8 cellular contexts compared by ENCODE assay signal in the genomic region with DNA sequence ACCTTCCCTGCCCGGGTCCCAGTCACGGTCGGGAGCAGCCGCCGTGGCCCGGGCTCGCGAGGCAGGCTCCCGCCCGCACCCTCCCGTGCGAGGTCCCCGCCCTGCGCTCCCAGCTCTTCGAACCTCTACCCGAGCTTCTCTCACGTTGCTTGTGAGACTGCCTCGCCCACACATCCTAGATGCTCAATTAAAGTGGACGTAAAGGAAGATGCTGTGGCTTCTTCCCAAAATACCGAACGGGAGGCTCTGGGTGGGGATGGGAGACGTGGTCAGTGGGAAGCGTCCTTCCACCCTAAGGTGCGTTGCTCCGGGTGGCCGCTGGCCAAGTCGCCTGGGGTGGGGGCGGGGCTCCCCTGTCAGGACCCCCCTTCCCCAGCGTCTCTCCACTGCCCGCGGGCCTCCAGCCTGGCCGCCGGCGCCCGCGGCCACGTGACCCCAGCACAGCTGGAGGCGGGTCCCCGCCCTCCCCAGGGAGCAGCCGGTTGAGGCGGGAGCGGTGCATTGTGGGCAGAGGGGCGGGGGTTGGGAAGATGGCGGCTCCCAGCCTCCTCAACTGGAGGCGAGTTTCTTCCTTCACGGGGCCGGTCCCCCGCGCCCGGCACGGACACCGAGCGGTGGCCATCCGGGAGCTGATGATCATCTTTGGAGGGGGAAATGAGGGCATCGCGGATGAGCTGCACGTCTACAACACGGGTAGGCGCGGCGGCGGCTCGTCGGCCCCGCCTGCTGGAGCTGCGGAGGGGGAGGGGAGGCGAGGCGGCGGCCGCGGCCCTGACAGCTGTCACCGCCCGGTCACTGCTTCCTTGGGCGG. TPM values are rescaled to one million over a fixed set of nuclear protein-coding genes. Genes with fewer than 3 reads are reported as not detected.
DNase-seq lines count a peak whose midpoint lies in the region; ATAC-seq and TF ChIP-seq lines count a peak whose summit lies in the region.

A gene (plus strand): TSS at position 501 of the 811 bp plus-strand sequence. CDS start 30 bp downstream, at position 531.

- H3K4me1 Mint-ChIP-seq in natural killer cell treated with Interleukin-12 subunit alpha and Interleukin-12 subunit beta and Interleukin-15 and Interleukin-18, amount 100 ng/mL, for 72 hours (ENCODE audit: low read depth in 2 of 2), result peaks cover 14 to 23% of the 10 kb centered on the region in 2 donors

- H3K27ac Mint-ChIP-seq in natural killer cell treated with Interleukin-12 subunit alpha and Interleukin-12 subunit beta and Interleukin-15 and Interleukin-18, amount 100 ng/mL, for 72 hours, result peak within 1 kb of the TSS; percentile 71 to 86

- no peaks in the 10 kb centered on the region for H3K9me3 ChIP-seq in Peyer's patch

- no peaks in the 10 kb centered on the region for H3K36me3 Mint-ChIP-seq in natural killer cell treated with Interleukin-12 subunit alpha and Interleukin-12 subunit beta and Interleukin-15 and Interleukin-18, amount 100 ng/mL, for 72 hours

- peak; percentile 33 to 55 for TF ChIP-seq POLR2A in Peyer's patch (IDR thresholded peaks at IDR 0.05)

- TF ChIP-seq CTCF in Peyer's patch (IDR thresholded peaks at IDR 0.05) (no peak), fibroblast of mammary gland (conservative IDR thresholded peaks at IDR 0.05; ENCODE audit: control insufficient read depth, insufficient read depth, low read depth, low read length) (no peak)

- peaks cover 0 to 13% (median 0%) of the 10 kb centered on the region in 4 donors for H3K4me1 ChIP-seq in Peyer's patch

- H3K27ac ChIP-seq in Peyer's patch, result peak within 1 kb of the TSS; percentile 72 to 89 (median 86)

- H3K36me3 ChIP-seq in Peyer's patch, result peaks cover 0 to 6% (median 0%) of the 10 kb centered on the region in 3 donors

- H3K9me3 Mint-ChIP-seq in natural killer cell treated with Interleukin-12 subunit alpha and Interleukin-12 subunit beta and Interleukin-15 and Interleukin-18, amount 100 ng/mL, for 72 hours, result no peaks in the 10 kb centered on the region

- no peaks in the 10 kb centered on the region for H3K27me3 ChIP-seq in Peyer's patch

- DNase-seq in DMS79 (lab: John Stamatoyannopoulos, UW) (peak; percentile 68), KG1 (lab: John Stamatoyannopoulos, UW) (peak; percentile 84), Peyer's patch (peak; percentile 91 to 95 (median 95)), activated T-helper 1 cell treated with Interleukin-2 at 50 U/mL for 16 hours (ENCODE audit: low read depth) (peak; percentile 77), fibroblast of mammary gland (ENCODE audit: low read depth) (peak; percentile 82)
- peak; percentile 96 for DNase-seq in natural killer cell treated with Interleukin-12 subunit alpha and Interleukin-12 subunit beta and Interleukin-15 and Interleukin-18, amount 100 ng/mL, for 72 hours (ENCODE audit: low spot score)
- DNase-seq in stimulated activated naive CD4-positive, alpha-beta T cell treated with Interleukin-2 at 50 U/mL for 16 hours (lab: John Stamatoyannopoulos, UW), result peak; percentile 89

- H3K4me3 Mint-ChIP-seq in natural killer cell treated with Interleukin-12 subunit alpha and Interleukin-12 subunit beta and Interleukin-15 and Interleukin-18, amount 100 ng/mL, for 72 hours, result peak within 1 kb of the TSS; percentile 88

- H3K27me3 Mint-ChIP-seq in natural killer cell treated with Interleukin-12 subunit alpha and Interleukin-12 subunit beta and Interleukin-15 and Interleukin-18, amount 100 ng/mL, for 72 hours, result peaks cover 8 to 11% of the 10 kb centered on the region in 2 donors

- ATAC-seq in GM21723 (IDR thresholded peaks at IDR 0.05; ENCODE audit: unreplicated experiment), result peak; percentile 85
- peak; percentile 99 for ATAC-seq in natural killer cell treated with Interleukin-12 subunit alpha and Interleukin-12 subunit beta and Interleukin-15 and Interleukin-18, amount 100 ng/mL, for 72 hours

- H3K4me3 ChIP-seq in Peyer's patch (peak within 1 kb of the TSS; percentile 75 to 94 (median 84)), fibroblast of mammary gland (ENCODE audit: control insufficient read depth, low read depth, low read length) (peak within 1 kb of the TSS; percentile 90)

RNA-seq across cellular contexts. Expression of the gene that starts here (rescaled TPM):
- 10 to 100 TPM; 16.0 to 34.3 (median 20.3) TPM for total RNA-seq in Peyer's patch
- 10 to 100 TPM; 13.5 to 17.6 TPM for total RNA-seq in natural killer cell treated with Interleukin-12 subunit alpha and Interleukin-12 subunit beta and Interleukin-15 and Interleukin-18, amount 100 ng/mL, for 72 hours

Comparison
In these comparisons a context has a peak if more than half of its experiments do, and no peak if none do; other contexts are left out.
1. Peak in every context shown above with its lines: DNase-seq, ATAC-seq, H3K4me3 ChIP-seq and H3K27ac ChIP-seq.